18 cellular contexts compared by ENCODE assay signal in genomic region chr14:63006515-63006914, GRCh38. TPM values are rescaled to one million over a fixed set of nuclear protein-coding genes. Genes with fewer than 3 reads are reported as not detected.
DNase-seq lines count a peak whose midpoint lies in the region; ATAC-seq lines count a peak whose summit lies in the region.
"Had no signal": no experiment of that assay in that cellular context is flagged by ENCODE, and none has a peak within 500 bp of the region (broad histone marks: within the 10 kb centered on the region; RNA-seq: fewer than 3 reads in every experiment).

No MANE protein-coding gene starts in this region.

- no peak overlapping the region for H3K27ac Mint-ChIP-seq in activated T-cell treated with anti-CD3 and anti-CD28 coated beads, Interleukin-2, amount 50 U/mL, for 72 hours
- H3K27ac Mint-ChIP-seq in activated naive CD4-positive, alpha-beta T cell treated with anti-CD3 and anti-CD28 coated beads for 36 hours, result no peak overlapping the region
- H3K27ac Mint-ChIP-seq: CD14-positive monocyte, GM23338 had no signal

- no peak for DNase-seq in activated T-cell treated with anti-CD3 and anti-CD28 coated beads, Interleukin-2, amount 50 U/mL, for 72 hours
- no peak for DNase-seq in activated T-cell treated with anti-CD3 and anti-CD28 coated beads, Interleukin-2, amount 50 U/mL, for 4 hours
- DNase-seq in NCI-H748 treated with DMSO at 0.1 percent for 48 hours (lab: John Stamatoyannopoulos, UW) (peak; percentile 17), SW 1271 (lab: John Stamatoyannopoulos, UW) (no peak), COLO829 (ENCODE audit: low spot score) (no peak)
- no peak for DNase-seq in activated naive CD4-positive, alpha-beta T cell treated with anti-CD3 and anti-CD28 coated beads for 36 hours
- DNase-seq: COR-L47, NCI-H1048, NCI-H187, NCI-H524 treated with DMSO at 0.1 percent for 48 hours, PC-9 had no signal

- H3K4me1 Mint-ChIP-seq in activated T-cell treated with anti-CD3 and anti-CD28 coated beads, Interleukin-2, amount 50 U/mL, for 72 hours (ENCODE audit: low read depth), result no peaks in the 10 kb centered on the region
- no peaks in the 10 kb centered on the region for H3K4me1 Mint-ChIP-seq in activated T-cell treated with anti-CD3 and anti-CD28 coated beads, Interleukin-2, amount 50 U/mL, for 4 hours (ENCODE audit: low read depth)
- no peaks in the 10 kb centered on the region for H3K4me1 Mint-ChIP-seq in activated naive CD4-positive, alpha-beta T cell treated with anti-CD3 and anti-CD28 coated beads for 36 hours (ENCODE audit: low read depth)
- H3K4me1 Mint-ChIP-seq: CD14-positive monocyte had no signal

- no peaks in the 10 kb centered on the region for H3K36me3 Mint-ChIP-seq in activated T-cell treated with anti-CD3 and anti-CD28 coated beads, Interleukin-2, amount 50 U/mL, for 72 hours (ENCODE audit: insufficient read depth in 2 of 2)
- no peaks in the 10 kb centered on the region for H3K36me3 Mint-ChIP-seq in activated T-cell treated with anti-CD3 and anti-CD28 coated beads, Interleukin-2, amount 50 U/mL, for 4 hours (ENCODE audit: insufficient read depth)
- H3K36me3 Mint-ChIP-seq in activated naive CD4-positive, alpha-beta T cell treated with anti-CD3 and anti-CD28 coated beads for 36 hours (ENCODE audit: low read depth), result no peaks in the 10 kb centered on the region
- H3K36me3 Mint-ChIP-seq: CD14-positive monocyte had no signal

- peak; percentile 40 to 92 for ATAC-seq in activated T-cell treated with anti-CD3 and anti-CD28 coated beads, Interleukin-2, amount 50 U/mL, for 72 hours (replicated peaks in 1 of 2)
- ATAC-seq in activated T-cell treated with anti-CD3 and anti-CD28 coated beads, Interleukin-2, amount 50 U/mL, for 4 hours, result no peak
- peak; percentile 56 for ATAC-seq in HG03520 (IDR thresholded peaks at IDR 0.05; ENCODE audit: unreplicated experiment)
- ATAC-seq: GM23338, HepG2 had no signal

- CTCF ChIA-PET in activated naive CD4-positive, alpha-beta T cell treated with anti-CD3 and anti-CD28 coated beads for 36 hours (lab: Charles Lee), result no interaction called here

- no peaks in the 10 kb centered on the region for H3K27me3 Mint-ChIP-seq in activated T-cell treated with anti-CD3 and anti-CD28 coated beads, Interleukin-2, amount 50 U/mL, for 72 hours (ENCODE audit: low read depth)
- no peaks in the 10 kb centered on the region for H3K27me3 Mint-ChIP-seq in activated T-cell treated with anti-CD3 and anti-CD28 coated beads, Interleukin-2, amount 50 U/mL, for 4 hours (ENCODE audit: low read depth)
- H3K27me3 Mint-ChIP-seq in activated naive CD4-positive, alpha-beta T cell treated with anti-CD3 and anti-CD28 coated beads for 36 hours (ENCODE audit: low read depth), result no peaks in the 10 kb centered on the region

- intact Hi-C loops in activated naive CD4-positive, alpha-beta T cell treated with anti-CD3 and anti-CD28 coated beads for 36 hours (cut with micrococcal nuclease), result no loop called here

- H3K9me3 Mint-ChIP-seq in activated T-cell treated with anti-CD3 and anti-CD28 coated beads, Interleukin-2, amount 50 U/mL, for 72 hours, result no peaks in the 10 kb centered on the region
- H3K9me3 Mint-ChIP-seq in activated T-cell treated with anti-CD3 and anti-CD28 coated beads, Interleukin-2, amount 50 U/mL, for 4 hours, result no peaks in the 10 kb centered on the region
- H3K9me3 Mint-ChIP-seq in activated naive CD4-positive, alpha-beta T cell treated with anti-CD3 and anti-CD28 coated beads for 36 hours, result no peaks in the 10 kb centered on the region
- H3K9me3 Mint-ChIP-seq: GM23338 had no signal

- no peak overlapping the region for H3K4me3 Mint-ChIP-seq in activated T-cell treated with anti-CD3 and anti-CD28 coated beads, Interleukin-2, amount 50 U/mL, for 72 hours
- no peak overlapping the region for H3K4me3 Mint-ChIP-seq in activated T-cell treated with anti-CD3 and anti-CD28 coated beads, Interleukin-2, amount 50 U/mL, for 4 hours
- no peak overlapping the region for H3K4me3 Mint-ChIP-seq in activated naive CD4-positive, alpha-beta T cell treated with anti-CD3 and anti-CD28 coated beads for 36 hours
- H3K4me3 Mint-ChIP-seq: CD14-positive monocyte, GM23338 had no signal

RNA-seq across cellular contexts. Expression of gene KCNH5, which starts 38.7 kb away (rescaled TPM):
- total RNA-seq in activated T-cell treated with anti-CD3 and anti-CD28 coated beads, Interleukin-2, amount 50 U/mL, for 72 hours, result not detected
- not detected for total RNA-seq in activated T-cell treated with anti-CD3 and anti-CD28 coated beads, Interleukin-2, amount 50 U/mL, for 4 hours
- total RNA-seq in activated naive CD4-positive, alpha-beta T cell treated with anti-CD3 and anti-CD28 coated beads for 36 hours, result not detected
- total RNA-seq: HepG2; MCF 10A; SJSA1; T-helper 2 cell treated with Interferon-gamma antibody and Interleukin-4, amounts not matched to agents 100 ng/mL and 5 ng/mL, for 36 hours had no signal

Comparison
In these comparisons a context has a peak if more than half of its experiments do, and no peak if none do; other contexts are left out.
1. ATAC-seq: peak in activated T-cell treated with anti-CD3 and anti-CD28 coated beads, Interleukin-2, amount 50 U/mL, for 72 hours (2 of 2) and HG03520 (single experiment); none in activated T-cell treated with anti-CD3 and anti-CD28 coated beads, Interleukin-2, amount 50 U/mL, for 4 hours (0 of 2).